Comparison of ENCODE assay signal across 9 cellular contexts in the genomic region with DNA sequence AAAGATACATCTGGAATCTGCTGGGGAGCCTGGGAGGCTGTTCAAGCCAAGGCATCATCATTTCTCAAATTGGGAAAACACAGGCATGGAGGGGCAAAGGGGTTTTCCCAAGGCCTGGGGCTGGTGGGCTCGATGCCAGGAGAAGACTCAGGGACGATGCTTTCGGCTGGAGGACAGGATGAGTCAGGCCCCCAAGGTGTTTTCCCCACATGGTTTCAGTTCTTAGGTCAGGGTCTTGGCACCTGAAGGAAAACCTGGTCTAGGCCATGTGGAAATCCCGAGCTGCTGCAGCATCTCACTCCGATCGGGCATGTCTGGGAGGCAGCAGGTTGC.
DNase-seq lines count a peak whose midpoint lies in the region; ATAC-seq, FAIRE-seq and TF ChIP-seq lines count a peak whose summit lies in the region.
"Had no signal": no experiment of that assay in that cellular context is flagged by ENCODE, and none has a peak within 500 bp of the region (broad histone marks: within the 10 kb centered on the region; RNA-seq: fewer than 3 reads in every experiment).

No MANE protein-coding gene starts in this region.

- no peak overlapping the region for H3K27ac ChIP-seq in RWPE1
- H3K27ac ChIP-seq: left lung, SK-N-MC had no signal

- ATAC-seq in GM18502 (IDR thresholded peaks at IDR 0.05; ENCODE audit: poor library complexity, unreplicated experiment) (peak; percentile 64), GM21717 (IDR thresholded peaks at IDR 0.05; ENCODE audit: unreplicated experiment) (peak; percentile 45)
- ATAC-seq: left lung had no signal

- DNase-seq in RWPE1 (ENCODE audit: low spot score) (peak; percentile 45), mesothelial cell of epicardium (ENCODE audit: low spot score in 2 of 2, unreplicated experiment in 2 of 2) (peak in 1 of 2 experiments; percentile 64), OCI-M2 (lab: John Stamatoyannopoulos, UW; ENCODE audit: unreplicated experiment) (no peak), NOMO-1 treated with dmso at 0.1 percent for 144 hours (lab: John Stamatoyannopoulos, UW; ENCODE audit: unreplicated experiment) (no peak), H54 (ENCODE audit: insufficient read length, low spot score) (no peak)
- DNase-seq: left lung had no signal

- H3K36me3 Mint-ChIP-seq in mesothelial cell of epicardium = no peaks in the 10 kb centered on the region

- no peak for FAIRE-seq in H54 (lab: Jason Lieb, UNC)

- H3K9me3 Mint-ChIP-seq in mesothelial cell of epicardium = no peaks in the 10 kb centered on the region

- no peak for TF ChIP-seq POLR2A in H54 (IDR thresholded peaks at IDR 0.05; ENCODE audit: low read depth, low read length)

- no peak for TF ChIP-seq CTCF in RWPE1 (conservative IDR thresholded peaks at IDR 0.05; ENCODE audit: low read depth)
- TF ChIP-seq CTCF in mesothelial cell of epicardium (IDR thresholded peaks at IDR 0.05; ENCODE audit: unreplicated experiment) = no peak

- H3K4me1 Mint-ChIP-seq in mesothelial cell of epicardium = peaks cover 62% of the 10 kb centered on the region

- CTCF ChIA-PET in RWPE1 (lab: Yijun Ruan, JAX) = no interaction called here

- POLR2A ChIA-PET in RWPE1 (lab: Yijun Ruan, JAX; ENCODE audit: low non-redundant PET) = no interaction called here

- H3K27me3 Mint-ChIP-seq in mesothelial cell of epicardium (ENCODE audit: low read depth) = peaks cover under 1% of the 10 kb centered on the region

- no peak overlapping the region for H3K4me3 Mint-ChIP-seq in mesothelial cell of epicardium

- H3K27ac Mint-ChIP-seq in mesothelial cell of epicardium = peak overlapping the region; percentile 11
